8 cellular contexts compared by ENCODE assay signal in genomic region chr3:122794779-122795673, GRCh38. TPM values are rescaled to one million over a fixed set of nuclear protein-coding genes. Genes with fewer than 3 reads are reported as not detected.
A peak's percentile ranks its signal among the peaks of the same experiment; 100 is the strongest.
DNase-seq lines count a peak whose midpoint lies in the region; TF ChIP-seq lines count a peak whose summit lies in the region.

Gene SLC49A4, plus strand, starts transcription at chr3:122795069. Its CDS starts 124 bp downstream, at chr3:122795193.

- no peaks in the 10 kb centered on the region for H3K27me3 ChIP-seq in HAP-1 (ENCODE audit: low read depth)

- intact Hi-C loops in head of caudate nucleus (cut with DNase I) = no loop called here

- peak; percentile 69 for DNase-seq in G401 (ENCODE audit: low spot score)
- peak; percentile 68 to 87 for DNase-seq in HAP-1 (ENCODE audit: low spot score in 2 of 2)
- DNase-seq in NCI-H226 = peak; percentile 52
- DNase-seq in activated naive CD4-positive, alpha-beta T cell treated with anti-CD3 and anti-CD28 coated beads, Interleukin-2, amount 50 U/mL, for 16 hours = peak; percentile 70
- DNase-seq in head of caudate nucleus = peak; percentile 16 to 88 (median 74)
- peak; percentile 85 for DNase-seq in progenitor cell of endocrine pancreas (ENCODE audit: low spot score, unreplicated experiment)
- no peak for DNase-seq in NK-92 (lab: John Stamatoyannopoulos, UW; ENCODE audit: unreplicated experiment)

- H3K27ac ChIP-seq in urinary bladder (ENCODE audit: low read depth) = peak within 1 kb of the TSS; percentile 95

- peak; percentile 9 for TF ChIP-seq CTCF in progenitor cell of endocrine pancreas (IDR thresholded peaks at IDR 0.05; ENCODE audit: unreplicated experiment)

- H3K27ac Mint-ChIP-seq in progenitor cell of endocrine pancreas = peak within 1 kb of the TSS; percentile 100

- H3K27me3 Mint-ChIP-seq in progenitor cell of endocrine pancreas = no peaks in the 10 kb centered on the region

- H3K4me3 Mint-ChIP-seq in progenitor cell of endocrine pancreas (ENCODE audit: low read depth) = peak within 1 kb of the TSS; percentile 78

- in situ Hi-C loops in G401 (cut with HindIII; ENCODE audit: low sequenced_read_pairs) = no loop called here
- in situ Hi-C loops in HAP-1 (cut with MboI; ENCODE audit: low sequenced_read_pairs) = no loop called here

- peaks cover 20% of the 10 kb centered on the region for H3K4me1 Mint-ChIP-seq in progenitor cell of endocrine pancreas (ENCODE audit: low read depth)

- no peaks in the 10 kb centered on the region for H3K36me3 Mint-ChIP-seq in progenitor cell of endocrine pancreas (ENCODE audit: insufficient read depth)

- H3K36me3 ChIP-seq in HAP-1 (replicated peaks) (no peaks in the 10 kb centered on the region), urinary bladder (ENCODE audit: insufficient read depth) (no peaks in the 10 kb centered on the region)

- H3K4me1 ChIP-seq in HAP-1 = peaks cover 15% of the 10 kb centered on the region
- peaks cover 2% of the 10 kb centered on the region for H3K4me1 ChIP-seq in urinary bladder (ENCODE audit: insufficient read depth)

- no peaks in the 10 kb centered on the region for H3K9me3 Mint-ChIP-seq in progenitor cell of endocrine pancreas (ENCODE audit: low read depth)

- under 1% methylated on average over 84 of the region's 84 CpGs for WGBS in urinary bladder

- peak within 1 kb of the TSS; percentile 63 for H3K4me3 ChIP-seq in HAP-1
- peak within 1 kb of the TSS; percentile 72 for H3K4me3 ChIP-seq in urinary bladder (ENCODE audit: low read depth, low read length)

- H3K9me3 ChIP-seq in HAP-1 = no peaks in the 10 kb centered on the region

RNA-seq across cellular contexts. Expression of gene SLC49A4, which starts in this region (rescaled TPM):
- 17.9 and 18.2 TPM in 2 replicates for total RNA-seq in G401 (2014; rRNA removed; shearing (Covaris generic))
- 17.5 and 20.0 TPM in 2 replicates for total RNA-seq in progenitor cell of endocrine pancreas
- 20.0 TPM for total RNA-seq in urinary bladder
- 7.7 TPM for polyA plus RNA-seq in urinary bladder
